In genomic region chr6:29734046-29735018, GRCh38 we compare ENCODE assay signal across 24 cellular contexts. TPM values are rescaled to one million over a fixed set of nuclear protein-coding genes. Genes with fewer than 3 reads are reported as not detected.
A peak's percentile ranks its signal among the peaks of the same experiment; 100 is the strongest.
DNase-seq lines count a peak whose midpoint lies in the region; ATAC-seq, FAIRE-seq and TF ChIP-seq lines count a peak whose summit lies in the region.
"Had no signal": no experiment of that assay in that cellular context is flagged by ENCODE, and none has a peak within 500 bp of the region (broad histone marks: within the 10 kb centered on the region; RNA-seq: fewer than 3 reads in every experiment).

No MANE protein-coding gene starts in this region.

- H3K4me3 ChIP-seq in bronchial epithelial cell (ENCODE audit: low read depth, low read length): no peak overlapping the region
- H3K4me3 ChIP-seq: heart left ventricle, smooth muscle cell, upper lobe of left lung had no signal

- no peak for DNase-seq in activated CD4-positive, alpha-beta T cell treated with anti-CD3 and anti-CD28 coated beads for 36 hours
- DNase-seq in activated CD4-positive, alpha-beta T cell treated with anti-CD3 and anti-CD28 coated beads for 1 hour: no peak
- peak; percentile 69 for DNase-seq in NOMO-1 treated with DMSO at 0.1 percent for 48 hours (lab: John Stamatoyannopoulos, UW; ENCODE audit: unreplicated experiment)
- peak; percentile 21 for DNase-seq in bronchial epithelial cell (ENCODE audit: low read depth)
- DNase-seq in natural killer cell: no peak
- no peak for DNase-seq in KBM-7
- DNase-seq in HT-29 (ENCODE audit: low spot score): no peak
- DNase-seq: activated CD4-positive, alpha-beta memory T cell treated with anti-CD3 and anti-CD28 coated beads, Interleukin-2, amount 10 ng/mL, durations not matched to agents 7 days and 5 days; activated naive CD4-positive, alpha-beta T cell treated with anti-CD3 and anti-CD28 coated beads, Interleukin-2, amount 10 ng/mL, durations not matched to agents 7 days and 5 days; BE2C; EL; heart left ventricle; HFFc6; NCI-H146; NCI-H2171; NCI-H526 treated with DMSO at 0.1 percent for 48 hours; OCI-M1; stimulated activated CD4-positive, alpha-beta T cell treated with anti-CD3 and anti-CD28 coated beads, Interleukin-4, amount 100 ng/mL, for 1 hour; T-helper 17 cell; upper lobe of left lung had no signal

- no peak for FAIRE-seq in bronchial epithelial cell (lab: Jason Lieb, UNC)

- H3K27ac Mint-ChIP-seq in activated CD4-positive, alpha-beta T cell treated with anti-CD3 and anti-CD28 coated beads for 36 hours: peak overlapping the region; percentile 7
- H3K27ac Mint-ChIP-seq in natural killer cell: peak overlapping the region in 1 of 2 donors; percentile 42
- H3K27ac Mint-ChIP-seq: activated CD4-positive, alpha-beta memory T cell treated with anti-CD3 and anti-CD28 coated beads, Interleukin-2, amount 10 ng/mL, durations not matched to agents 7 days and 5 days; activated naive CD4-positive, alpha-beta T cell treated with anti-CD3 and anti-CD28 coated beads, Interleukin-2, amount 10 ng/mL, durations not matched to agents 7 days and 5 days; HFFc6; T-helper 17 cell had no signal

- H3K4me1 Mint-ChIP-seq in activated CD4-positive, alpha-beta T cell treated with anti-CD3 and anti-CD28 coated beads for 36 hours: peaks cover 21% of the 10 kb centered on the region
- H3K4me1 Mint-ChIP-seq in natural killer cell: peaks cover 31 to 39% of the 10 kb centered on the region in 2 donors

- no peak for ATAC-seq in activated CD4-positive, alpha-beta T cell treated with anti-CD3 and anti-CD28 coated beads for 36 hours
- ATAC-seq in natural killer cell (peak in 2 of 3 donors; percentile 23 to 25), HG03432 (IDR thresholded peaks at IDR 0.05; ENCODE audit: unreplicated experiment) (no peak)
- ATAC-seq: heart left ventricle, T-helper 17 cell had no signal

- in situ Hi-C loops in KBM-7 (cut with MboI; ENCODE audit: low pct_unique_long_range_greater_than_20kb, low sequenced_read_pairs): no loop called here

- intact Hi-C loops in activated CD4-positive, alpha-beta T cell treated with anti-CD3 and anti-CD28 coated beads for 36 hours (cut with DNase I, micrococcal nuclease): no loop called here
- intact Hi-C loops in natural killer cell (cut with micrococcal nuclease): no loop called here

- no peaks in the 10 kb centered on the region for H3K27me3 ChIP-seq in bronchial epithelial cell (ENCODE audit: control insufficient read depth, insufficient read depth, low read length)
- H3K27me3 ChIP-seq: heart left ventricle, upper lobe of left lung had no signal

- TF ChIP-seq CTCF in bronchial epithelial cell (IDR thresholded peaks at IDR 0.05; ENCODE audit: insufficient read depth, low read length, severe bottlenecking): no peak
- TF ChIP-seq CTCF in natural killer cell (IDR thresholded peaks at IDR 0.05): no peak

- H3K9me3 Mint-ChIP-seq in activated CD4-positive, alpha-beta T cell treated with anti-CD3 and anti-CD28 coated beads for 36 hours (ENCODE audit: low read depth): no peaks in the 10 kb centered on the region
- no peaks in the 10 kb centered on the region for H3K9me3 Mint-ChIP-seq in natural killer cell
- H3K9me3 Mint-ChIP-seq: activated CD4-positive, alpha-beta memory T cell treated with anti-CD3 and anti-CD28 coated beads, Interleukin-2, amount 10 ng/mL, durations not matched to agents 7 days and 5 days; HFFc6 had no signal

- H3K36me3 Mint-ChIP-seq in activated CD4-positive, alpha-beta T cell treated with anti-CD3 and anti-CD28 coated beads for 36 hours (ENCODE audit: low read depth): no peaks in the 10 kb centered on the region
- H3K36me3 Mint-ChIP-seq in natural killer cell: peaks cover 8% of the 10 kb centered on the region

- H3K36me3 ChIP-seq in bronchial epithelial cell (ENCODE audit: control insufficient read depth, insufficient read depth, low read length): peaks cover 2% of the 10 kb centered on the region
- H3K36me3 ChIP-seq: BE2C, upper lobe of left lung had no signal

- POLR2A ChIA-PET in activated CD4-positive, alpha-beta T cell treated with anti-CD3 and anti-CD28 coated beads for 36 hours (lab: Charles Lee): no interaction called here

- no peaks in the 10 kb centered on the region for H3K27me3 Mint-ChIP-seq in activated CD4-positive, alpha-beta T cell treated with anti-CD3 and anti-CD28 coated beads for 36 hours
- H3K27me3 Mint-ChIP-seq in natural killer cell (ENCODE audit: low read depth in 2 of 2): no peaks in the 10 kb centered on the region
- H3K27me3 Mint-ChIP-seq: activated CD4-positive, alpha-beta memory T cell treated with anti-CD3 and anti-CD28 coated beads, Interleukin-2, amount 10 ng/mL, durations not matched to agents 7 days and 5 days; activated naive CD4-positive, alpha-beta T cell treated with anti-CD3 and anti-CD28 coated beads, Interleukin-2, amount 10 ng/mL, durations not matched to agents 7 days and 5 days; T-helper 17 cell had no signal

- CTCF ChIA-PET in activated CD4-positive, alpha-beta T cell treated with anti-CD3 and anti-CD28 coated beads for 36 hours (lab: Charles Lee): interaction anchor here (0.5 to 10.2 kb wide), 6 partner anchors 17 to 99 kb away, joined by 3 to 94 read pairs (median 4); no protein-coding TSS in a partner anchor

- no peak overlapping the region for H3K4me3 Mint-ChIP-seq in activated CD4-positive, alpha-beta T cell treated with anti-CD3 and anti-CD28 coated beads for 36 hours
- no peak overlapping the region for H3K4me3 Mint-ChIP-seq in natural killer cell
- H3K4me3 Mint-ChIP-seq: activated CD4-positive, alpha-beta memory T cell treated with anti-CD3 and anti-CD28 coated beads, Interleukin-2, amount 10 ng/mL, durations not matched to agents 7 days and 5 days; activated naive CD4-positive, alpha-beta T cell treated with anti-CD3 and anti-CD28 coated beads, Interleukin-2, amount 10 ng/mL, durations not matched to agents 7 days and 5 days; HFFc6; T-helper 17 cell had no signal

RNA-seq across cellular contexts. Expression of gene HLA-F, which starts 11.1 kb away (rescaled TPM):
- total RNA-seq in activated CD4-positive, alpha-beta T cell treated with anti-CD3 and anti-CD28 coated beads for 36 hours: 100 to 1,000 TPM; 216 to 229 TPM
- total RNA-seq in bronchial epithelial cell (14.2 and 24.2 TPM in 2 replicates), natural killer cell (1,000 to 10,000 TPM; 1,031 to 1,621 (median 1,125) TPM)
- 10.9 and 15.5 TPM in 2 replicates for total RNA-seq in HT-29 (2014; rRNA removed; shearing (Covaris generic))

RNA-seq across cellular contexts. Expression of gene ZFP57, which starts 53.4 kb away (rescaled TPM):
- not detected for total RNA-seq in activated CD4-positive, alpha-beta T cell treated with anti-CD3 and anti-CD28 coated beads for 36 hours
- total RNA-seq in bronchial epithelial cell (0.90 and 1.6 TPM in 2 replicates), natural killer cell (10 to 100 TPM in 1 of 3 donors, 1 to 10 TPM in 1, not detected in 1; 2.9 to 12.8 TPM)
- total RNA-seq in HT-29 (2014; rRNA removed; shearing (Covaris generic)): 0.13 TPM in 1 of 2 replicates, not detected in the other
- total RNA-seq: A172; activated CD4-positive, alpha-beta memory T cell treated with anti-CD3 and anti-CD28 coated beads, Interleukin-2, amount 10 ng/mL, durations not matched to agents 7 days and 5 days; HFFc6; liver; smooth muscle cell had no signal

Comparison
In these comparisons a context has a peak if more than half of its experiments do, and no peak if none do; other contexts are left out.
1. ATAC-seq: peak in natural killer cell (2 of 3); none in activated CD4-positive, alpha-beta T cell treated with anti-CD3 and anti-CD28 coated beads for 36 hours (single experiment) and HG03432 (single experiment).
2. DNase-seq: peak in NOMO-1 treated with DMSO at 0.1 percent for 48 hours (single experiment) and bronchial epithelial cell (single experiment); none in activated CD4-positive, alpha-beta T cell treated with anti-CD3 and anti-CD28 coated beads for 36 hours (single experiment), activated CD4-positive, alpha-beta T cell treated with anti-CD3 and anti-CD28 coated beads for 1 hour (single experiment), natural killer cell (single experiment), KBM-7 (single experiment) and HT-29 (single experiment).